Comparison of ENCODE assay signal across 32 cellular contexts in the genomic region with DNA sequence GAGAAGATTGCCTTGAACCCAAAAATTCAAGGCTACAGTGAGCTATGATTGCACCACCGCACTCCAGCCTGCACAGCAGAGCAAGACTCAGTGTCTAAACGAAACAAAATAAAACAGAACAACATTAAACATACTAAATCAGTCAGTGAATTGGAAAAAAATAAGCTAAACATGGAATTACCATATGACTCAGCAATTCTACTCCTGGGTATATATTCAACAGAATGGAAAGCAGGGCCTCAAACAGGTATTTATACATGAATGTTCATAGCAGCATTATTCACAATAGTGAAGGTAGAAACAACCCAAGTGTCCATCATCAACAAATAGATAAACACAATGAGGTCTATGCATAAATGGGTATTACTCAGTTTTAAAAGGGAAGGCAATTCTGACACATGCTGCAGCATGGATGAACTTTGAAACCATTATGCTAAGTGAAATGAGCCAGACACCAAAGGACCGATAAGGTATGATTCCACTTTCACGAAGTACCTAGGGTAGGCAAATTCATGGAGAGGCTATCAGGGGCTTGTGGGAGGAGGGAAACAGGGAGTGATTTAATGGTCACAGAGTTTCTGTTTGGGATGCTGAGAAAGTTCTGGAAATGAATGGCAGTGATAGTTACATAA. TPM values are rescaled to one million over a fixed set of nuclear protein-coding genes. Genes with fewer than 3 reads are reported as not detected.
"Had no signal": no experiment of that assay in that cellular context is flagged by ENCODE, and none has a peak within 500 bp of the region (broad histone marks: within the 10 kb centered on the region; RNA-seq: fewer than 3 reads in every experiment).

No MANE protein-coding gene starts in this region.

- H3K9ac ChIP-seq: KMS-11 had no signal

- H3K36me3 ChIP-seq: SJSA1 had no signal

- H3K9me3 ChIP-seq: SJSA1 had no signal

- H3K9me3 Mint-ChIP-seq: activated B cell treated with CpG ODN at 0.5 μM for 24 hours; activated CD4-positive, alpha-beta memory T cell treated with anti-CD3 and anti-CD28 coated beads, Interleukin-2, amount 10 ng/mL, durations not matched to agents 7 days and 5 days; T-helper 2 cell treated with Interferon-gamma antibody and Interleukin-4, amounts not matched to agents 5 μg/mL and 100 μg/mL, for 36 hours had no signal

- H3K27ac Mint-ChIP-seq: activated B cell treated with CpG ODN at 0.5 μM for 24 hours; activated CD4-positive, alpha-beta memory T cell treated with anti-CD3 and anti-CD28 coated beads, Interleukin-2, amount 10 ng/mL, durations not matched to agents 7 days and 5 days; activated naive CD4-positive, alpha-beta T cell treated with anti-CD3 and anti-CD28 coated beads for 36 hours; activated naive CD8-positive, alpha-beta T cell; activated T-helper 17 cell treated with anti-CD3 and anti-CD28 coated beads, Interleukin-2, amount 50 U/mL, for 72 hours; T-helper 2 cell treated with Interferon-gamma antibody and Interleukin-4, amounts not matched to agents 5 μg/mL and 100 μg/mL, for 36 hours had no signal

- H3K27me3 Mint-ChIP-seq: activated CD4-positive, alpha-beta memory T cell treated with anti-CD3 and anti-CD28 coated beads, Interleukin-2, amount 10 ng/mL, durations not matched to agents 7 days and 5 days; activated naive CD8-positive, alpha-beta T cell; activated T-helper 17 cell treated with anti-CD3 and anti-CD28 coated beads, Interleukin-2, amount 50 U/mL, for 72 hours; central memory CD8-positive, alpha-beta T cell had no signal

- DNase-seq: activated B cell treated with CpG ODN at 0.5 μM for 24 hours; activated CD4-positive, alpha-beta memory T cell treated with anti-CD3 and anti-CD28 coated beads, Interleukin-2, amount 10 ng/mL, durations not matched to agents 7 days and 5 days; activated CD4-positive, alpha-beta T cell treated with anti-CD3 and anti-CD28 coated beads for 1 hour; activated CD4-positive, alpha-beta T cell treated with anti-CD3 and anti-CD28 coated beads, Interleukin-2, amount 50 U/mL, for 1 hour; activated gamma-delta T cell; activated naive CD4-positive, alpha-beta T cell treated with anti-CD3 and anti-CD28 coated beads for 36 hours; activated T-cell treated with anti-CD3 and anti-CD28 coated beads for 4 hours; activated T-cell treated with anti-CD3 and anti-CD28 coated beads, Interleukin-2, amount 50 U/mL, for 48 hours; amygdala; NCI-H1092; NCI-H1417; NCI-H1694; NCI-H2029 treated with DMSO at 0.1 percent for 48 hours; NCI-H345; NCI-H510A; OCI-M1; RPMI8226; SW 1271 had no signal

- H3K4me2 ChIP-seq: KMS-11 had no signal

- H3K27ac ChIP-seq: KMS-11, SJSA1 had no signal

- H3K36me3 Mint-ChIP-seq: activated naive CD8-positive, alpha-beta T cell had no signal

- H3K4me1 ChIP-seq: SJSA1 had no signal

- H3K27me3 ChIP-seq: SJSA1 had no signal

- H3K4me3 Mint-ChIP-seq: activated B cell treated with CpG ODN at 0.5 μM for 24 hours; activated CD4-positive, alpha-beta memory T cell treated with anti-CD3 and anti-CD28 coated beads, Interleukin-2, amount 10 ng/mL, durations not matched to agents 7 days and 5 days; activated naive CD4-positive, alpha-beta T cell treated with anti-CD3 and anti-CD28 coated beads for 36 hours; activated naive CD8-positive, alpha-beta T cell; activated T-helper 17 cell treated with anti-CD3 and anti-CD28 coated beads, Interleukin-2, amount 50 U/mL, for 72 hours; brain; central memory CD8-positive, alpha-beta T cell; T-helper 2 cell treated with Interferon-gamma antibody and Interleukin-4, amounts not matched to agents 5 μg/mL and 100 μg/mL, for 36 hours had no signal

- H3K4me1 Mint-ChIP-seq: activated B cell treated with CpG ODN at 0.5 μM for 24 hours; activated CD4-positive, alpha-beta memory T cell treated with anti-CD3 and anti-CD28 coated beads, Interleukin-2, amount 10 ng/mL, durations not matched to agents 7 days and 5 days; activated T-helper 17 cell treated with anti-CD3 and anti-CD28 coated beads, Interleukin-2, amount 50 U/mL, for 72 hours; central memory CD8-positive, alpha-beta T cell had no signal

- ATAC-seq: activated T-helper 17 cell treated with anti-CD3 and anti-CD28 coated beads, Interleukin-2, amount 50 U/mL, for 72 hours; Panc1; Right ventricle myocardium inferior; SK-N-SH treated with all-trans-retinoic acid at 6 μM for 48 hours had no signal

- FAIRE-seq: astrocyte had no signal

- H3K4me3 ChIP-seq: SJSA1 had no signal

RNA-seq across cellular contexts. Expression of a gene that starts 15.5 kb away (rescaled TPM):
- total RNA-seq: activated B cell treated with CpG ODN at 0.5 μM for 24 hours; activated CD4-positive, alpha-beta memory T cell treated with anti-CD3 and anti-CD28 coated beads, Interleukin-2, amount 10 ng/mL, durations not matched to agents 7 days and 5 days; activated CD8-positive, alpha-beta memory T cell treated with anti-CD3 and anti-CD28 coated beads for 36 hours; activated naive CD4-positive, alpha-beta T cell treated with anti-CD3 and anti-CD28 coated beads for 36 hours; activated T-helper 17 cell treated with anti-CD3 and anti-CD28 coated beads, Interleukin-2, amount 50 U/mL, for 72 hours; MCF 10A; T-helper 1 cell treated with Interleukin-12 subunit alpha and Interleukin-12 subunit beta and Interleukin-4 antibody, amounts not matched to agents 30 ng/mL and 1 ng/mL, for 36 hours had no signal
